In genomic region chr14:90140298-90140955, GRCh38 we compare ENCODE assay signal across 1 cellular context.
TF ChIP-seq lines count a peak whose summit lies in the region.

No MANE protein-coding gene starts in this region.

TF ChIP-seq in GM23338, 12 proteins besides CTCF, POLR2A, EP300 and RAD21 (continued from another document):
- TF ChIP-seq ZNF462 (CRISPR knock-in tag; IDR thresholded peaks at IDR 0.05) = no peak
- TF ChIP-seq STAT1 (IDR thresholded peaks at IDR 0.05; ENCODE audit: unreplicated experiment) = no peak
